ENCODE assay signal across 17 cellular contexts in the genomic region with DNA sequence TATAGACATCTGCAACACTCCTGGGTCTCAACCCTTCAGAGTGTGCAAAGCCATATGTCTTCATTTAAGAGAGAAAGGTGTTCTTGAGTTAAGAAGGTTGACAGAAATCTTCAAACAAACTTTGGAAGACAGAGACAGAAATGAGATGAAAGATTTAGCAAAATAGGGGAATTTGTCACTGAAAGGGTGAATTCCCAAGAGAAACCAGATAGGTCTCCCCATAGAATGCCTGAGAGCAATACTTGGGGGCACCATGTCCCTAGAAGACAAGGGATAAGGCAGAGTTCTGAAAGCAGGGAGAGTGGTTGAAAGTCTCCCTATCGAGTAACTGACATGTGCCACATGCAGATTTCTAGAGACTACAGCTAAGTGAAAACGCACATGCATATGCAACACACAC. TPM values are rescaled to one million over a fixed set of nuclear protein-coding genes. Genes with fewer than 3 reads are reported as not detected.
DNase-seq lines count a peak whose midpoint lies in the region; ATAC-seq and TF ChIP-seq lines count a peak whose summit lies in the region.
"Had no signal": no experiment of that assay in that cellular context is flagged by ENCODE, and none has a peak within 500 bp of the region (broad histone marks: within the 10 kb centered on the region; RNA-seq: fewer than 3 reads in every experiment).

No MANE protein-coding gene starts in this region.

- intact Hi-C loops in activated B cell treated with CpG ODN at 0.5 μM for 24 hours (cut with micrococcal nuclease): loop anchor here (1.0 kb wide), 1 partner anchor 10 kb away; no protein-coding TSS in a partner anchor
- intact Hi-C loops in left cardiac atrium (cut with DNase I): no loop called here

- peaks cover 58% of the 10 kb centered on the region for H3K4me1 Mint-ChIP-seq in activated B cell treated with CpG ODN at 0.5 μM for 24 hours
- H3K4me1 Mint-ChIP-seq: stimulated activated naive CD8-positive, alpha-beta T cell treated with anti-CD3 and anti-CD28 coated beads, Interleukin-15, amount 100 ng/mL, for 72 hours had no signal

- peak overlapping the region; percentile 90 for H3K27ac Mint-ChIP-seq in activated B cell treated with CpG ODN at 0.5 μM for 24 hours
- H3K27ac Mint-ChIP-seq: natural killer cell had no signal

- TF ChIP-seq CTCF in activated B cell treated with CpG ODN at 0.5 μM for 24 hours (IDR thresholded peaks at IDR 0.05): no peak

- H3K4me3 Mint-ChIP-seq in activated B cell treated with CpG ODN at 0.5 μM for 24 hours: peak overlapping the region; percentile 59
- H3K4me3 Mint-ChIP-seq: activated T-cell treated with anti-CD3 and anti-CD28 coated beads, Interleukin-2, amount 50 U/mL, for 4 hours; natural killer cell; stimulated activated naive CD8-positive, alpha-beta T cell treated with anti-CD3 and anti-CD28 coated beads, Interleukin-15, amount 100 ng/mL, for 72 hours had no signal

- no peak for DNase-seq in activated B cell treated with CpG ODN at 0.5 μM for 24 hours
- no peak for DNase-seq in DMS 273 treated with DMSO at 0.1 percent for 48 hours (lab: John Stamatoyannopoulos, UW)
- DNase-seq in NCI-H2171 treated with DMSO at 0.1 percent for 48 hours (lab: John Stamatoyannopoulos, UW): no peak
- DNase-seq in left cardiac atrium: no peak
- DNase-seq: activated T-cell treated with anti-CD3 and anti-CD28 coated beads, Interleukin-2, amount 50 U/mL, for 4 hours; erythroblast; GM23248; left lung; natural killer cell; NCI-H2171; right lobe of liver; stimulated activated naive CD8-positive, alpha-beta T cell treated with anti-CD3 and anti-CD28 coated beads, Interleukin-15, amount 100 ng/mL, for 72 hours had no signal

- ATAC-seq in GM18498 (IDR thresholded peaks at IDR 0.05; ENCODE audit: unreplicated experiment) (peak; percentile 37), GM21515 (IDR thresholded peaks at IDR 0.05; ENCODE audit: unreplicated experiment) (peak; percentile 43), HG03108 (IDR thresholded peaks at IDR 0.05; ENCODE audit: unreplicated experiment) (peak; percentile 41), activated B cell treated with CpG ODN at 0.5 μM for 24 hours (ENCODE audit: low read depth) (peak; percentile 72), HG02623 (IDR thresholded peaks at IDR 0.05; ENCODE audit: unreplicated experiment) (no peak), left cardiac atrium (no peak)
- ATAC-seq: activated CD4-positive, CD25-positive, alpha-beta regulatory T cell treated with anti-CD3 and anti-CD28 coated beads, Interleukin-2, amount 50 U/mL, for 24 hours; activated T-cell treated with anti-CD3 and anti-CD28 coated beads, Interleukin-2, amount 50 U/mL, for 4 hours; left lung; natural killer cell; right lobe of liver; stimulated activated naive CD8-positive, alpha-beta T cell treated with anti-CD3 and anti-CD28 coated beads, Interleukin-15, amount 100 ng/mL, for 72 hours had no signal

- POLR2A ChIA-PET in activated B cell treated with CpG ODN at 0.5 μM for 24 hours (lab: Charles Lee): interaction anchor here (2.7 kb wide), 1 partner anchor 10 kb away, joined by 24 read pairs; no protein-coding TSS in a partner anchor

- H3K27me3 Mint-ChIP-seq in activated B cell treated with CpG ODN at 0.5 μM for 24 hours: no peaks in the 10 kb centered on the region

- CTCF ChIA-PET in activated B cell treated with CpG ODN at 0.5 μM for 24 hours (lab: Charles Lee): interaction anchor here (1.5 kb wide), 1 partner anchor 11 kb away, joined by 5 read pairs; no protein-coding TSS in a partner anchor

- no peaks in the 10 kb centered on the region for H3K9me3 Mint-ChIP-seq in activated B cell treated with CpG ODN at 0.5 μM for 24 hours
- H3K9me3 Mint-ChIP-seq: activated T-cell treated with anti-CD3 and anti-CD28 coated beads, Interleukin-2, amount 50 U/mL, for 4 hours; natural killer cell had no signal

- peaks cover 28% of the 10 kb centered on the region for H3K36me3 Mint-ChIP-seq in activated B cell treated with CpG ODN at 0.5 μM for 24 hours (ENCODE audit: low read depth)
- H3K36me3 Mint-ChIP-seq: natural killer cell had no signal

RNA-seq across cellular contexts. Expression of gene AP1S3, which starts 50.0 kb away (rescaled TPM):
- total RNA-seq in activated B cell treated with CpG ODN at 0.5 μM for 24 hours (46.0 and 46.3 TPM in 2 replicates), left cardiac atrium (1 to 10 TPM in 1 of 2 donors, under 1 TPM in 1; 0.71 to 1.0 TPM)

Comparison
In these comparisons a context has a peak if more than half of its experiments do, and no peak if none do; other contexts are left out.
1. ATAC-seq: peak in GM18498 (single experiment), GM21515 (single experiment), HG03108 (single experiment) and activated B cell treated with CpG ODN at 0.5 μM for 24 hours (single experiment); none in HG02623 (single experiment) and left cardiac atrium (0 of 2).
2. RNA of gene AP1S3, which starts 50.0 kb away (total RNA-seq): 46.0 to 46.3 TPM in activated B cell treated with CpG ODN at 0.5 μM for 24 hours; 0.71 to 1.0 TPM in left cardiac atrium; every median in the first group is over 10 times any median in the second.